Comparison of ENCODE assay signal across 20 cellular contexts in genomic region chr16:83409347-83409746, GRCh38.
"Had no signal": no experiment of that assay in that cellular context is flagged by ENCODE, and none has a peak within 500 bp of the region (broad histone marks: within the 10 kb centered on the region; RNA-seq: fewer than 3 reads in every experiment).

No MANE protein-coding gene starts in this region.

- H3K27me3 Mint-ChIP-seq: dendritic cell treated with granulocyte-macrophage colony-stimulating factor and Interleukin-4, amounts not matched to agents 40 ng/mL and 50 ng/mL, for 4 days had no signal

- H3K27ac ChIP-seq: heart left ventricle, ovary, right atrium auricular region, stomach, thoracic aorta, transverse colon had no signal

- H3K9me3 ChIP-seq: heart left ventricle, mucosa of descending colon, ovary, right atrium auricular region, stomach, thoracic aorta, transverse colon had no signal

- DNase-seq: effector memory CD8-positive, alpha-beta T cell; erythroblast; heart left ventricle; hippocampal formation; mucosa of descending colon; natural killer cell; nucleus accumbens; ovary; small intestine; stimulated activated CD4-positive, alpha-beta T cell treated with anti-CD3 and anti-CD28 coated beads, Interleukin-12 subunit alpha, Interleukin-12 subunit beta, amount 100 ng/mL, for 4 hours; stimulated activated naive CD4-positive, alpha-beta T cell; stomach; substantia nigra; transverse colon had no signal

- H3K4me3 Mint-ChIP-seq: dendritic cell treated with granulocyte-macrophage colony-stimulating factor and Interleukin-4, amounts not matched to agents 40 ng/mL and 50 ng/mL, for 4 days; effector memory CD8-positive, alpha-beta T cell; natural killer cell; neural crest cell had no signal

- H3K4me1 ChIP-seq: heart left ventricle, right atrium auricular region, stomach, transverse colon had no signal

- FAIRE-seq: colon, frontal cortex, small intestine had no signal

- H3K36me3 Mint-ChIP-seq: natural killer cell had no signal

- H3K27me3 ChIP-seq: heart left ventricle, ovary, right atrium auricular region, stomach, transverse colon had no signal

- H3K4me3 ChIP-seq: heart left ventricle, mucosa of descending colon, ovary, right atrium auricular region, stomach, thoracic aorta, transverse colon had no signal

- H3K9me3 Mint-ChIP-seq: dendritic cell treated with granulocyte-macrophage colony-stimulating factor and Interleukin-4, amounts not matched to agents 40 ng/mL and 50 ng/mL, for 4 days; neural crest cell had no signal

- H3K4me1 Mint-ChIP-seq: natural killer cell, neural crest cell had no signal

- H3K36me3 ChIP-seq: heart left ventricle, ovary, right atrium auricular region, stomach, thoracic aorta, transverse colon had no signal

- H3K27ac Mint-ChIP-seq: dendritic cell treated with granulocyte-macrophage colony-stimulating factor and Interleukin-4, amounts not matched to agents 40 ng/mL and 50 ng/mL, for 4 days; effector memory CD8-positive, alpha-beta T cell; natural killer cell had no signal
